Comparison of ENCODE assay signal across 9 cellular contexts in genomic region chr10:133111640-133112039, GRCh38. TPM values are rescaled to one million over a fixed set of nuclear protein-coding genes. Genes with fewer than 3 reads are reported as not detected.
"Had no signal": no experiment of that assay in that cellular context is flagged by ENCODE, and none has a peak within 500 bp of the region (broad histone marks: within the 10 kb centered on the region; RNA-seq: fewer than 3 reads in every experiment).

No MANE protein-coding gene starts in this region.

RNA-seq across cellular contexts. Expression of gene ADGRA1, which starts 23.9 kb away (rescaled TPM):
- total RNA-seq: activated CD4-positive, alpha-beta T cell treated with anti-CD3 and anti-CD28 coated beads for 36 hours; activated CD4-positive, alpha-beta T cell treated with anti-CD3 and anti-CD28 coated beads, Interleukin-2, amount 10 ng/mL, durations not matched to agents 7 days and 5 days; activated CD8-positive, alpha-beta T cell treated with anti-CD3 and anti-CD28 coated beads, Interleukin-2, amount 10 ng/mL, durations not matched to agents 7 days and 5 days; activated naive CD4-positive, alpha-beta T cell treated with anti-CD3 and anti-CD28 coated beads for 36 hours; activated naive CD4-positive, alpha-beta T cell treated with anti-CD3 and anti-CD28 coated beads, Interleukin-2, amount 50 U/mL, for 72 hours; activated T-helper 2 cell treated with anti-CD3 and anti-CD28 coated beads, Interferon-gamma antibody, Interleukin-2, Interleukin-4, amounts not matched to agents 10 μg/mL and 5 μg/mL and 100 μg/mL, durations not matched to agents 14 hours and 24 hours and 36 hours; astrocyte; LHCN-M2; SJSA1 had no signal

RNA-seq across cellular contexts. Expression of gene KNDC1, which starts 48.4 kb away (rescaled TPM):
- total RNA-seq: activated CD4-positive, alpha-beta T cell treated with anti-CD3 and anti-CD28 coated beads for 36 hours; activated naive CD4-positive, alpha-beta T cell treated with anti-CD3 and anti-CD28 coated beads for 36 hours had no signal
